Comparison of ENCODE assay signal across 2 cellular contexts in genomic region chr1:193473932-193474331, GRCh38.
TF ChIP-seq lines count a peak whose summit lies in the region.

No MANE protein-coding gene starts in this region.

TF ChIP-seq in liver, 16 proteins besides CTCF, POLR2A, EP300 and RAD21:
- TF ChIP-seq ZBTB33 (IDR thresholded peaks at IDR 0.05): no peak
- TF ChIP-seq GABPA (IDR thresholded peaks at IDR 0.05 in 1 of 2, conservative IDR thresholded peaks at IDR 0.05 in 1 of 2): no peak
- TF ChIP-seq MAX (IDR thresholded peaks at IDR 0.05): no peak
- no peak for TF ChIP-seq SP1 (IDR thresholded peaks at IDR 0.05)
- no peak for TF ChIP-seq NR2F2 (IDR thresholded peaks at IDR 0.05)
- TF ChIP-seq REST (IDR thresholded peaks at IDR 0.05): no peak
- TF ChIP-seq HNF4A (conservative IDR thresholded peaks at IDR 0.05): no peak
- TF ChIP-seq JUND (IDR thresholded peaks at IDR 0.05): no peak
- TF ChIP-seq ATF3 (IDR thresholded peaks at IDR 0.05): no peak
- no peak for TF ChIP-seq FOXA2 (IDR thresholded peaks at IDR 0.05)
- TF ChIP-seq EGR1 (IDR thresholded peaks at IDR 0.05; ENCODE audit: low read depth in 2 of 2): no peak
- no peak for TF ChIP-seq TAF1 (conservative IDR thresholded peaks at IDR 0.05)
- TF ChIP-seq RXRA (IDR thresholded peaks at IDR 0.05): no peak

TF ChIP-seq in HepG2, 621 proteins besides CTCF, POLR2A, EP300 and RAD21:
- TF ChIP-seq PBX2 (CRISPR knock-in tag; IDR thresholded peaks at IDR 0.05): no peak
- TF ChIP-seq KLF6 (CRISPR knock-in tag; IDR thresholded peaks at IDR 0.05): no peak
- no peak for TF ChIP-seq CENPT (CRISPR knock-in tag; IDR thresholded peaks at IDR 0.05; ENCODE audit: low read depth)
- no peak for TF ChIP-seq WIZ (CRISPR knock-in tag; IDR thresholded peaks at IDR 0.05)
- TF ChIP-seq ZSCAN31 (CRISPR knock-in tag; IDR thresholded peaks at IDR 0.05; ENCODE audit: low read depth): no peak
- no peak for TF ChIP-seq XRCC5 (optimal IDR thresholded peaks at IDR 0.05; ENCODE audit: low read length)
- no peak for TF ChIP-seq GATAD1 (CRISPR knock-in tag; IDR thresholded peaks at IDR 0.05)
- TF ChIP-seq TAF15 (IDR thresholded peaks at IDR 0.05; ENCODE audit: low read depth, low read length, poor library complexity, severe bottlenecking): no peak
- TF ChIP-seq HOXA5 (CRISPR knock-in tag; IDR thresholded peaks at IDR 0.05): no peak
- no peak for TF ChIP-seq ZNF530 (CRISPR knock-in tag; IDR thresholded peaks at IDR 0.05; ENCODE audit: low read depth)
- TF ChIP-seq ZNF337 (CRISPR knock-in tag; IDR thresholded peaks at IDR 0.05; ENCODE audit: borderline replicate concordance, low read depth): no peak
- TF ChIP-seq E2F1 (CRISPR knock-in tag; IDR thresholded peaks at IDR 0.05): no peak
- TF ChIP-seq XBP1 (CRISPR knock-in tag; IDR thresholded peaks at IDR 0.05): no peak
- no peak for TF ChIP-seq TEF (CRISPR knock-in tag; IDR thresholded peaks at IDR 0.05)
- no peak for TF ChIP-seq TBX2 (CRISPR knock-in tag; IDR thresholded peaks at IDR 0.05; ENCODE audit: borderline replicate concordance)
- TF ChIP-seq ZNF432 (CRISPR knock-in tag; IDR thresholded peaks at IDR 0.05; ENCODE audit: borderline replicate concordance): no peak
- no peak for TF ChIP-seq ZBTB7A (CRISPR knock-in tag; IDR thresholded peaks at IDR 0.05)
